8 cellular contexts compared by ENCODE assay signal in genomic region chr3:121431717-121432517, GRCh38.
DNase-seq lines count a peak whose midpoint lies in the region; ATAC-seq and TF ChIP-seq lines count a peak whose summit lies in the region.

No MANE protein-coding gene starts in this region.

- no peaks in the 10 kb centered on the region for H3K9me3 Mint-ChIP-seq in CD8-positive, alpha-beta T cell
- no peaks in the 10 kb centered on the region for H3K9me3 Mint-ChIP-seq in GM23338

- H3K9ac ChIP-seq in endocrine pancreas (ENCODE audit: control insufficient read depth, insufficient read depth, low read length) (no peak overlapping the region), parathyroid adenoma (no peak overlapping the region)

- H3K36me3 Mint-ChIP-seq in CD8-positive, alpha-beta T cell = no peaks in the 10 kb centered on the region
- H3K36me3 Mint-ChIP-seq in GM23338 (ENCODE audit: low read depth) = peaks cover 53% of the 10 kb centered on the region

- peak overlapping the region; percentile 19 for H3K4me2 ChIP-seq in parathyroid adenoma (ENCODE audit: low read length)
- H3K4me2 ChIP-seq in GM23338 = no peak overlapping the region

- H3K27ac Mint-ChIP-seq in CD8-positive, alpha-beta T cell = peak overlapping the region; percentile 80
- H3K27ac Mint-ChIP-seq in GM23338 = no peak overlapping the region

- peak; percentile 95 for ATAC-seq in CD8-positive, alpha-beta T cell
- ATAC-seq in GM19372 (IDR thresholded peaks at IDR 0.05; ENCODE audit: low read depth, unreplicated experiment) = peak; percentile 86
- peak; percentile 84 for ATAC-seq in HG03457 (IDR thresholded peaks at IDR 0.05; ENCODE audit: unreplicated experiment)
- peak; percentile 93 to 95 for ATAC-seq in activated CD4-positive, CD25-positive, alpha-beta regulatory T cell treated with anti-CD3 and anti-CD28 coated beads, Interleukin-2, amount 50 U/mL, for 24 hours
- no peak for ATAC-seq in GM23338

- no peak for TF ChIP-seq CTCF in CD8-positive, alpha-beta T cell (IDR thresholded peaks at IDR 0.05)
- TF ChIP-seq CTCF in parathyroid adenoma (IDR thresholded peaks at IDR 0.05) (no peak), GM23338 (conservative IDR thresholded peaks at IDR 0.05; ENCODE audit: low read depth in 2 of 2) (no peak)

- intact Hi-C loops in CD8-positive, alpha-beta T cell (cut with DNase I, micrococcal nuclease) = loop anchor here in 1 of 2 experiments (5.0 to 10.0 kb wide), 3 partner anchors 115 to 1015 kb away; partner anchors contain the start of gene POLQ

- peak overlapping the region; percentile 81 for H3K4me3 Mint-ChIP-seq in CD8-positive, alpha-beta T cell
- H3K4me3 Mint-ChIP-seq in GM23338 = no peak overlapping the region

- H3K4me1 Mint-ChIP-seq in CD8-positive, alpha-beta T cell (ENCODE audit: low read depth) = peaks cover 14% of the 10 kb centered on the region
- no peaks in the 10 kb centered on the region for H3K4me1 Mint-ChIP-seq in GM23338

- no peaks in the 10 kb centered on the region for H3K9me2 ChIP-seq in GM23338 (ENCODE audit: insufficient read depth)

- no peaks in the 10 kb centered on the region for H3K79me2 ChIP-seq in parathyroid adenoma
- no peaks in the 10 kb centered on the region for H3K79me2 ChIP-seq in GM23338 (replicated peaks; ENCODE audit: insufficient read depth)

- H3K4me3 ChIP-seq in CD8-positive, alpha-beta T cell (ENCODE audit: low read depth, low read length) = peak overlapping the region; percentile 39
- H3K4me3 ChIP-seq in endocrine pancreas (ENCODE audit: control insufficient read depth, insufficient read depth, low read length) (peak overlapping the region; percentile 56), parathyroid adenoma (ENCODE audit: low read depth, low read length) (peak overlapping the region; percentile 29), GM23338 (no peak overlapping the region)

- POLR2A ChIA-PET in CD8-positive, alpha-beta T cell (lab: Charles Lee) = interaction anchor here (0.7 to 2.1 kb wide), 3 partner anchors 13 to 632 kb away, joined by 3 to 6 read pairs (median 5); partner anchors contain the start of gene HCLS1

- no peaks in the 10 kb centered on the region for H3K27me3 Mint-ChIP-seq in CD8-positive, alpha-beta T cell (ENCODE audit: low read depth)
- H3K27me3 Mint-ChIP-seq in GM23338 (ENCODE audit: insufficient read depth, low read depth, poor library complexity) = no peaks in the 10 kb centered on the region

- no peaks in the 10 kb centered on the region for H3K36me3 ChIP-seq in CD8-positive, alpha-beta T cell (ENCODE audit: insufficient read depth, low read length)
- no peaks in the 10 kb centered on the region for H3K36me3 ChIP-seq in endocrine pancreas (ENCODE audit: control insufficient read depth, insufficient read depth, low read length)
- H3K36me3 ChIP-seq in parathyroid adenoma (ENCODE audit: control insufficient read depth, insufficient read depth, low read length) = no peaks in the 10 kb centered on the region
- H3K36me3 ChIP-seq in GM23338 (ENCODE audit: insufficient read depth) = peaks cover 22% of the 10 kb centered on the region; the same call in 1 of the 2 replicates

- peak in 6 of 7 experiments; percentile 18 to 53 (median 38) for DNase-seq in CD8-positive, alpha-beta T cell
- no peak for DNase-seq in occipital lobe (lab: John Stamatoyannopoulos, UW)
- no peak for DNase-seq in GM23338 (ENCODE audit: low spot score)

- H3K27ac ChIP-seq in CD8-positive, alpha-beta T cell (ENCODE audit: low read depth, low read length) = peak overlapping the region; percentile 2
- H3K27ac ChIP-seq in parathyroid adenoma (no peak overlapping the region), GM23338 (ENCODE audit: low read depth) (no peak overlapping the region)

- H3K9me3 ChIP-seq in CD8-positive, alpha-beta T cell (ENCODE audit: low read length) = no peaks in the 10 kb centered on the region
- no peaks in the 10 kb centered on the region for H3K9me3 ChIP-seq in endocrine pancreas (ENCODE audit: control insufficient read depth, low read length)
- H3K9me3 ChIP-seq in parathyroid adenoma (ENCODE audit: control insufficient read depth, low read length) = no peaks in the 10 kb centered on the region

- CTCF ChIA-PET in CD8-positive, alpha-beta T cell (lab: Charles Lee) = no interaction called here

- peaks cover 3% of the 10 kb centered on the region for H3K4me1 ChIP-seq in CD8-positive, alpha-beta T cell (ENCODE audit: insufficient read depth, low read length)
- H3K4me1 ChIP-seq in endocrine pancreas (ENCODE audit: control insufficient read depth, insufficient read depth, low read length) (peaks cover 8% of the 10 kb centered on the region), parathyroid adenoma (no peaks in the 10 kb centered on the region), GM23338 (ENCODE audit: insufficient read depth) (no peaks in the 10 kb centered on the region)

- peak overlapping the region; percentile 48 for H2AFZ ChIP-seq in parathyroid adenoma
- no peak overlapping the region for H2AFZ ChIP-seq in GM23338

- H4K20me1 ChIP-seq in GM23338 (replicated peaks; ENCODE audit: insufficient read depth) = no peaks in the 10 kb centered on the region

- H3K27me3 ChIP-seq in CD8-positive, alpha-beta T cell (ENCODE audit: insufficient read depth, low read length) = no peaks in the 10 kb centered on the region
- H3K27me3 ChIP-seq in endocrine pancreas (ENCODE audit: control insufficient read depth, insufficient read depth, low read length) = no peaks in the 10 kb centered on the region
- H3K27me3 ChIP-seq in parathyroid adenoma (ENCODE audit: control insufficient read depth, insufficient read depth, low read length) = no peaks in the 10 kb centered on the region
- H3K27me3 ChIP-seq in GM23338 (ENCODE audit: insufficient read depth) = no peaks in the 10 kb centered on the region

- H3F3A ChIP-seq in GM23338 (replicated peaks; ENCODE audit: low read depth) = no peaks in the 10 kb centered on the region

TF ChIP-seq in GM23338, 12 proteins besides CTCF, POLR2A, EP300 and RAD21 (continues in another document):
- TF ChIP-seq NANOG (IDR thresholded peaks at IDR 0.05; ENCODE audit: borderline replicate concordance) (no peak), EZH2phosphoT487 (IDR thresholded peaks at IDR 0.05; ENCODE audit: unreplicated experiment) (no peak), ETS1 (IDR thresholded peaks at IDR 0.05) (no peak), CREB1 (CRISPR knock-in tag; IDR thresholded peaks at IDR 0.05; ENCODE audit: low read depth) (no peak), ZNF331 (CRISPR knock-in tag; IDR thresholded peaks at IDR 0.05; ENCODE audit: low read depth) (no peak), STAT1 (IDR thresholded peaks at IDR 0.05; ENCODE audit: unreplicated experiment) (no peak), ZNF114 (CRISPR knock-in tag; IDR thresholded peaks at IDR 0.05) (no peak), JUNB (IDR thresholded peaks at IDR 0.05; ENCODE audit: unreplicated experiment) (no peak), EZH2 (IDR thresholded peaks at IDR 0.05; ENCODE audit: low read depth, unreplicated experiment) (no peak), REST (IDR thresholded peaks at IDR 0.05; ENCODE audit: unreplicated experiment) (no peak), POLR2AphosphoS5 (IDR thresholded peaks at IDR 0.05; ENCODE audit: low read depth) (no peak)

Comparison
In these comparisons a context has a peak if more than half of its experiments do, and no peak if none do; other contexts are left out.
1. DNase-seq: peak in CD8-positive, alpha-beta T cell (6 of 7); none in occipital lobe (single experiment) and GM23338 (single experiment).